Comparison of ENCODE assay signal across 17 cellular contexts in the genomic region with DNA sequence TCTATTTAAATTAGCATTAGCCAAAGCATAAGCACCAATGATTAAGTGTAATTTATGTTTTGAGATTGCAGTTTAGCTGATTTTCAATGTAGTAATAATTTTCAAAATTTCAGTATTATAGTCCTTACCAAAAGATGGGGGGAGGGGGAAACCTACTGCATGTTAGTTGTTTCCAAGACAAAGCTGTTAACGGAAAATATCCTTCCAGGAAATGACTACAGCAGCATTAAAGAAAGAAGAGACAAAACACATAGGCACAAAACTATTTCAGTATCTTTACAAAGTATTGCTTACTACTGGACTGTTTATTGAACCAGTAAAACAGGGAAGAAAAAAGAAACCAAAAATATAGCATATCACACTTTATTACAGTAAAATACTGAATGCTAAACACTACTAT. TPM values are rescaled to one million over a fixed set of nuclear protein-coding genes. Genes with fewer than 3 reads are reported as not detected.
DNase-seq lines count a peak whose midpoint lies in the region; ATAC-seq, FAIRE-seq and TF ChIP-seq lines count a peak whose summit lies in the region.
"Had no signal": no experiment of that assay in that cellular context is flagged by ENCODE, and none has a peak within 500 bp of the region (broad histone marks: within the 10 kb centered on the region; RNA-seq: fewer than 3 reads in every experiment).

No MANE protein-coding gene starts in this region.

- 78 to 80% methylated on average over 1 of the region's 1 CpG for WGBS in pancreas, 2 donors

- no peak for FAIRE-seq in pancreas (lab: Jason Lieb, UNC)
- FAIRE-seq: HTR-8/SVneo, RCC 7860 had no signal

- H3K36me3 ChIP-seq in pancreas = peaks cover 0 to 61% (median 15%) of the 10 kb centered on the region in 3 donors

- ATAC-seq in pancreas (no peak), HG02981 (IDR thresholded peaks at IDR 0.05; ENCODE audit: unreplicated experiment) (no peak)
- ATAC-seq: HCT116 had no signal

- H3K4me1 Mint-ChIP-seq in activated T-cell treated with anti-CD3 and anti-CD28 coated beads, Interleukin-2, amount 50 U/mL, for 24 hours (ENCODE audit: low read depth) = peaks cover 18% of the 10 kb centered on the region
- peaks cover 31% of the 10 kb centered on the region for H3K4me1 Mint-ChIP-seq in activated T-helper 1 cell treated with anti-CD3 and anti-CD28 coated beads, Interleukin-12 subunit alpha, Interleukin-12 subunit beta, Interleukin-2, Interleukin-4 antibody, amounts not matched to agents 30 ng/mL and 10 ng/mL and 1 ng/mL, durations not matched to agents 14 hours and 24 hours and 36 hours (ENCODE audit: low read depth)

- H3K9me3 ChIP-seq in pancreas = no peaks in the 10 kb centered on the region

- H3K27ac ChIP-seq in pancreas = no peak overlapping the region

- no peaks in the 10 kb centered on the region for H3K4me1 ChIP-seq in pancreas

- peaks cover 93% of the 10 kb centered on the region for H3K36me3 Mint-ChIP-seq in activated T-cell treated with anti-CD3 and anti-CD28 coated beads, Interleukin-2, amount 50 U/mL, for 24 hours (ENCODE audit: low read depth)
- peaks cover 56% of the 10 kb centered on the region for H3K36me3 Mint-ChIP-seq in activated T-helper 1 cell treated with anti-CD3 and anti-CD28 coated beads, Interleukin-12 subunit alpha, Interleukin-12 subunit beta, Interleukin-2, Interleukin-4 antibody, amounts not matched to agents 30 ng/mL and 10 ng/mL and 1 ng/mL, durations not matched to agents 14 hours and 24 hours and 36 hours (ENCODE audit: low read depth)

- H3K27me3 ChIP-seq in pancreas = no peaks in the 10 kb centered on the region

- intact Hi-C loops in activated T-helper 1 cell treated with anti-CD3 and anti-CD28 coated beads, Interleukin-12 subunit alpha, Interleukin-12 subunit beta, Interleukin-2, Interleukin-4 antibody, amounts not matched to agents 30 ng/mL and 10 ng/mL and 1 ng/mL, durations not matched to agents 14 hours and 24 hours and 36 hours (cut with micrococcal nuclease) = no loop called here
- intact Hi-C loops in pancreas (cut with DNase I) = no loop called here

- H3K4me3 Mint-ChIP-seq in activated T-cell treated with anti-CD3 and anti-CD28 coated beads, Interleukin-2, amount 50 U/mL, for 24 hours = no peak overlapping the region
- H3K4me3 Mint-ChIP-seq in activated T-helper 1 cell treated with anti-CD3 and anti-CD28 coated beads, Interleukin-12 subunit alpha, Interleukin-12 subunit beta, Interleukin-2, Interleukin-4 antibody, amounts not matched to agents 30 ng/mL and 10 ng/mL and 1 ng/mL, durations not matched to agents 14 hours and 24 hours and 36 hours = peak overlapping the region; percentile 25
- H3K4me3 Mint-ChIP-seq: CD4-positive, alpha-beta memory T cell had no signal

- no peaks in the 10 kb centered on the region for H3K9me3 Mint-ChIP-seq in activated T-cell treated with anti-CD3 and anti-CD28 coated beads, Interleukin-2, amount 50 U/mL, for 24 hours
- no peaks in the 10 kb centered on the region for H3K9me3 Mint-ChIP-seq in activated T-helper 1 cell treated with anti-CD3 and anti-CD28 coated beads, Interleukin-12 subunit alpha, Interleukin-12 subunit beta, Interleukin-2, Interleukin-4 antibody, amounts not matched to agents 30 ng/mL and 10 ng/mL and 1 ng/mL, durations not matched to agents 14 hours and 24 hours and 36 hours
- H3K9me3 Mint-ChIP-seq: CD4-positive, alpha-beta memory T cell had no signal

- peak overlapping the region; percentile 65 for H3K27ac Mint-ChIP-seq in activated T-cell treated with anti-CD3 and anti-CD28 coated beads, Interleukin-2, amount 50 U/mL, for 24 hours
- H3K27ac Mint-ChIP-seq in activated T-helper 1 cell treated with anti-CD3 and anti-CD28 coated beads, Interleukin-12 subunit alpha, Interleukin-12 subunit beta, Interleukin-2, Interleukin-4 antibody, amounts not matched to agents 30 ng/mL and 10 ng/mL and 1 ng/mL, durations not matched to agents 14 hours and 24 hours and 36 hours = peak overlapping the region; percentile 93

- H3K27me3 Mint-ChIP-seq in activated T-cell treated with anti-CD3 and anti-CD28 coated beads, Interleukin-2, amount 50 U/mL, for 24 hours = no peaks in the 10 kb centered on the region
- no peaks in the 10 kb centered on the region for H3K27me3 Mint-ChIP-seq in activated T-helper 1 cell treated with anti-CD3 and anti-CD28 coated beads, Interleukin-12 subunit alpha, Interleukin-12 subunit beta, Interleukin-2, Interleukin-4 antibody, amounts not matched to agents 30 ng/mL and 10 ng/mL and 1 ng/mL, durations not matched to agents 14 hours and 24 hours and 36 hours (ENCODE audit: insufficient read depth)
- H3K27me3 Mint-ChIP-seq: CD4-positive, alpha-beta memory T cell had no signal

- DNase-seq in activated T-cell treated with anti-CD3 and anti-CD28 coated beads, Interleukin-2, amount 50 U/mL, for 24 hours = no peak
- DNase-seq in activated T-cell treated with anti-CD3 and anti-CD28 coated beads for 4 hours (no peak), dermis microvascular lymphatic vessel endothelial cell (ENCODE audit: low read depth in 2 of 2) (peak; percentile 43 to 84), pancreas (no peak), NCI-H82 (lab: John Stamatoyannopoulos, UW) (no peak)
- no peak for DNase-seq in activated T-helper 1 cell treated with anti-CD3 and anti-CD28 coated beads, Interleukin-12 subunit alpha, Interleukin-12 subunit beta, Interleukin-2, Interleukin-4 antibody, amounts not matched to agents 30 ng/mL and 10 ng/mL and 1 ng/mL, durations not matched to agents 14 hours and 24 hours and 36 hours (ENCODE audit: low spot score)
- DNase-seq: ACHN; CD4-positive, alpha-beta memory T cell; GF-D8; MV-4-11; NCI-H1417 treated with DMSO at 0.1 percent for 48 hours; NCI-H2081; NCI-H510A treated with DMSO at 0.1 percent for 48 hours had no signal

- no peak for TF ChIP-seq CTCF in pancreas (IDR thresholded peaks at IDR 0.05)

- no peak overlapping the region for H3K4me3 ChIP-seq in pancreas

RNA-seq across cellular contexts. Expression of a gene that starts 10.5 kb away (rescaled TPM):
- total RNA-seq in activated T-helper 1 cell treated with anti-CD3 and anti-CD28 coated beads, Interleukin-12 subunit alpha, Interleukin-12 subunit beta, Interleukin-2, Interleukin-4 antibody, amounts not matched to agents 30 ng/mL and 10 ng/mL and 1 ng/mL, durations not matched to agents 14 hours and 24 hours and 36 hours = 63.5 and 64.6 TPM in 2 replicates
- total RNA-seq in dermis microvascular lymphatic vessel endothelial cell (78.4 and 116 TPM in 2 replicates), pancreas (10 to 100 TPM; 15.7 to 29.4 (median 20.9) TPM)
- 10 to 100 TPM; 24.1 to 46.9 TPM for polyA plus RNA-seq in pancreas

RNA-seq across cellular contexts. Expression of a gene that starts 21.3 kb away (rescaled TPM):
- 189 and 197 TPM in 2 replicates for total RNA-seq in activated T-helper 1 cell treated with anti-CD3 and anti-CD28 coated beads, Interleukin-12 subunit alpha, Interleukin-12 subunit beta, Interleukin-2, Interleukin-4 antibody, amounts not matched to agents 30 ng/mL and 10 ng/mL and 1 ng/mL, durations not matched to agents 14 hours and 24 hours and 36 hours
- total RNA-seq in dermis microvascular lymphatic vessel endothelial cell = 47.8 and 61.5 TPM in 2 replicates
- total RNA-seq in pancreas = 10 to 100 TPM; 16.8 to 39.1 (median 32.5) TPM
- polyA plus RNA-seq in pancreas = 10 to 100 TPM; 33.5 to 62.5 TPM

Comparison
In these comparisons a context has a peak if more than half of its experiments do, and no peak if none do; other contexts are left out.
1. DNase-seq: peak in dermis microvascular lymphatic vessel endothelial cell (2 of 2); none in activated T-cell treated with anti-CD3 and anti-CD28 coated beads, Interleukin-2, amount 50 U/mL, for 24 hours (single experiment), activated T-cell treated with anti-CD3 and anti-CD28 coated beads for 4 hours (single experiment), activated T-helper 1 cell treated with anti-CD3 and anti-CD28 coated beads, Interleukin-12 subunit alpha, Interleukin-12 subunit beta, Interleukin-2, Interleukin-4 antibody, amounts not matched to agents 30 ng/mL and 10 ng/mL and 1 ng/mL, durations not matched to agents 14 hours and 24 hours and 36 hours (single experiment), pancreas (0 of 6) and NCI-H82 (single experiment).